ENCODE assay signal across 24 cellular contexts in genomic region chr4:36010531-36010930, GRCh38.
"Had no signal": no experiment of that assay in that cellular context is flagged by ENCODE, and none has a peak within 500 bp of the region (broad histone marks: within the 10 kb centered on the region; RNA-seq: fewer than 3 reads in every experiment).

No MANE protein-coding gene starts in this region.

- H3K9me3 ChIP-seq: mucosa of descending colon, ovary, prostate gland, tibial nerve, upper lobe of left lung, vagina had no signal

- H3K27me3 ChIP-seq: ovary, spleen, tibial nerve, upper lobe of left lung, vagina had no signal

- ATAC-seq: mucosa of descending colon; naive thymus-derived CD4-positive, alpha-beta T cell; natural killer cell treated with Interleukin-12 subunit alpha and Interleukin-12 subunit beta and Interleukin-15 and Interleukin-18, amount 100 ng/mL, for 72 hours; right cardiac atrium; sciatic nerve; stimulated activated effector memory CD8-positive, alpha-beta T cell treated with anti-CD3 and anti-CD28 coated beads, Interleukin-12 subunit alpha, Interleukin-12 subunit beta, amount 100 ng/mL, for 72 hours; stimulated activated naive CD8-positive, alpha-beta T cell treated with anti-CD3 and anti-CD28 coated beads, Interleukin-15, amount 100 ng/mL, for 72 hours had no signal

- H3K4me1 ChIP-seq: left ventricle myocardium inferior, prostate gland, spleen, tibial nerve, upper lobe of left lung, vagina had no signal

- H3K4me3 ChIP-seq: left ventricle myocardium inferior, lung, mucosa of descending colon, ovary, prostate gland, skin epidermis, spleen, tibial nerve, upper lobe of left lung, vagina had no signal

- H3K27ac ChIP-seq: left ventricle myocardium inferior, ovary, prostate gland, skin epidermis, spleen, tibial nerve, upper lobe of left lung, vagina had no signal

- H3K36me3 ChIP-seq: left ventricle myocardium inferior, ovary, prostate gland, spleen, tibial nerve, upper lobe of left lung, vagina had no signal

- FAIRE-seq: islet of Langerhans had no signal

- DNase-seq: hypothalamus; immature natural killer cell; left ventricle myocardium inferior; midbrain; mucosa of descending colon; naive thymus-derived CD4-positive, alpha-beta T cell; ovary; retina; right cardiac atrium; spleen; stimulated activated CD4-positive, alpha-beta T cell treated with anti-CD3 and anti-CD28 coated beads, Interleukin-4, amount 100 ng/mL, for 24 hours; stimulated activated naive CD4-positive, alpha-beta T cell treated with Interleukin-2 at 50 U/mL for 16 hours; stimulated activated naive CD8-positive, alpha-beta T cell treated with anti-CD3 and anti-CD28 coated beads, Interleukin-15, amount 100 ng/mL, for 72 hours; substantia nigra; upper lobe of left lung had no signal
